ENCODE assay signal across 10 cellular contexts in genomic region chr7:90404777-90405176, GRCh38. TPM values are rescaled to one million over a fixed set of nuclear protein-coding genes. Genes with fewer than 3 reads are reported as not detected.
DNase-seq lines count a peak whose midpoint lies in the region; ATAC-seq, FAIRE-seq and TF ChIP-seq lines count a peak whose summit lies in the region.
"Had no signal": no experiment of that assay in that cellular context is flagged by ENCODE, and none has a peak within 500 bp of the region (broad histone marks: within the 10 kb centered on the region; RNA-seq: fewer than 3 reads in every experiment).

No MANE protein-coding gene starts in this region.

- CTCF ChIA-PET in WTC11 (lab: Charles Lee) = no interaction called here

- no peak for TF ChIP-seq EP300 in transverse colon (IDR thresholded peaks at IDR 0.05; ENCODE audit: low read depth)

- no peak overlapping the region for H3K9ac ChIP-seq in kidney (ENCODE audit: low read length in 2 of 2)

- H3K4me1 ChIP-seq in right atrium auricular region (peaks cover 0 to 20% of the 10 kb centered on the region in 2 donors), transverse colon (peaks cover 4 to 40% (median 20%) of the 10 kb centered on the region in 4 donors), kidney (ENCODE audit: control insufficient read depth in 1 of 2, insufficient read depth in 1 of 2, low read depth in 1 of 2, low read length in 2 of 2) (no peaks in the 10 kb centered on the region)

- intact Hi-C loops in left cardiac atrium (cut with DNase I) = loop anchor here in 1 of 2 donors (5.0 kb wide), 1 partner anchor 57 kb away; the partner anchor contains the start of gene GTPBP10
- intact Hi-C loops in transverse colon (cut with DNase I; ENCODE audit: low total_unique reads) = no loop called here
- intact Hi-C loops in kidney (cut with DNase I) = no loop called here

- H3K4me3 ChIP-seq in right atrium auricular region (peak overlapping the region in 1 of 2 donors; percentile 69), transverse colon (no peak overlapping the region), kidney (ENCODE audit: low read length in 2 of 2) (no peak overlapping the region)
- H3K4me3 ChIP-seq: lung had no signal

- no peak for FAIRE-seq in kidney (lab: Jason Lieb, UNC)

- 75 to 88% methylated on average over 1 to 4 of the region's 4 CpGs for WGBS in transverse colon (ENCODE audit: low coverage in 1 of 2), 2 donors

- H3K27me3 Mint-ChIP-seq in WTC11 (ENCODE audit: low read depth) (peaks cover 19% of the 10 kb centered on the region; the same call in 1 of the 2 replicates), glutamatergic neuron (ENCODE audit: unreplicated experiment) (peaks cover 2% of the 10 kb centered on the region)

- TF ChIP-seq CTCF in right atrium auricular region (IDR thresholded peaks at IDR 0.05) (no peak), WTC11 (IDR thresholded peaks at IDR 0.05) (no peak), glutamatergic neuron (IDR thresholded peaks at IDR 0.05; ENCODE audit: partially characterized antibody, unreplicated experiment) (no peak), transverse colon (IDR thresholded peaks at IDR 0.05) (no peak), kidney (IDR thresholded peaks at IDR 0.05; ENCODE audit: borderline replicate concordance, extremely low read depth, insufficient read depth) (no peak)

- no peak for TF ChIP-seq POLR2A in transverse colon (IDR thresholded peaks at IDR 0.05)

- H3K27me3 ChIP-seq in right atrium auricular region = no peaks in the 10 kb centered on the region
- no peaks in the 10 kb centered on the region for H3K27me3 ChIP-seq in transverse colon
- H3K27me3 ChIP-seq: SJSA1 had no signal

- H3K27ac Mint-ChIP-seq in WTC11 = no peak overlapping the region
- peak overlapping the region; percentile 97 for H3K27ac Mint-ChIP-seq in glutamatergic neuron (ENCODE audit: unreplicated experiment)

- H3K9me3 Mint-ChIP-seq in WTC11 (no peaks in the 10 kb centered on the region), glutamatergic neuron (ENCODE audit: unreplicated experiment) (peaks cover 3% of the 10 kb centered on the region)

- H3K4me1 Mint-ChIP-seq in WTC11 (peaks cover 4% of the 10 kb centered on the region), glutamatergic neuron (ENCODE audit: low read depth, unreplicated experiment) (no peaks in the 10 kb centered on the region)

- in situ Hi-C loops in transverse colon (cut with MboI; ENCODE audit: low pct_ligation_motif_present in 1 of 4, low pct_unique_long_range_greater_than_20kb in 1 of 4, low sequenced_read_pairs in 3 of 4) = loop anchor here in 2 of 4 donors (25.0 kb wide), 1 partner anchor 242 kb away; the partner anchor contains the start of gene STEAP1 (in 2 of the 2)

- POLR2A ChIA-PET in WTC11 (lab: Charles Lee) = no interaction called here

- ATAC-seq in left cardiac atrium (no peak), WTC11 (no peak)

- H3K9me3 ChIP-seq in right atrium auricular region (peaks cover 0 to 3% of the 10 kb centered on the region in 2 donors), transverse colon (no peaks in the 10 kb centered on the region), kidney (ENCODE audit: control insufficient read depth in 1 of 2, low read length in 2 of 2) (no peaks in the 10 kb centered on the region)
- H3K9me3 ChIP-seq: SJSA1 had no signal

- H3K27ac ChIP-seq in right atrium auricular region (peak overlapping the region; percentile 95 to 96), transverse colon (peak overlapping the region in 3 of 4 donors; percentile 86 to 95 (median 89)), kidney (ENCODE audit: low read depth in 2 of 2, low read length in 2 of 2) (no peak overlapping the region)
- H3K27ac ChIP-seq: SJSA1 had no signal

- H3K36me3 Mint-ChIP-seq in WTC11 = peaks cover 26% of the 10 kb centered on the region
- no peaks in the 10 kb centered on the region for H3K36me3 Mint-ChIP-seq in glutamatergic neuron (ENCODE audit: unreplicated experiment)

- H3K4me3 Mint-ChIP-seq in WTC11 = peak overlapping the region; percentile 97
- peak overlapping the region; percentile 99 for H3K4me3 Mint-ChIP-seq in glutamatergic neuron (ENCODE audit: unreplicated experiment)

- H3K36me3 ChIP-seq in right atrium auricular region (peaks cover 31% of the 10 kb centered on the region), transverse colon (no peaks in the 10 kb centered on the region), kidney (ENCODE audit: control insufficient read depth in 1 of 2, insufficient read depth in 2 of 2, low read length in 2 of 2) (peaks cover 0 to 3% of the 10 kb centered on the region in 2 donors)

- DNase-seq in right atrium auricular region (ENCODE audit: low spot score) = no peak
- DNase-seq in left cardiac atrium = no peak
- DNase-seq in WTC11 (ENCODE audit: low spot score) = no peak
- DNase-seq in glutamatergic neuron = no peak
- no peak for DNase-seq in transverse colon
- DNase-seq in NCI-H2171 treated with DMSO at 0.1 percent for 48 hours (lab: John Stamatoyannopoulos, UW) = no peak
- no peak for DNase-seq in kidney
- DNase-seq in NK-92 treated with Interleukin-12 subunit alpha and Interleukin-12 subunit beta, amount 100 ng/mL, for 24 hours (lab: John Stamatoyannopoulos, UW) = no peak

TF ChIP-seq in WTC11, 78 proteins besides CTCF, POLR2A, EP300 and RAD21:
- TF ChIP-seq FOXP4 (CRISPR knock-in tag; IDR thresholded peaks at IDR 0.05) = no peak
- no peak for TF ChIP-seq TP53 (CRISPR knock-in tag; IDR thresholded peaks at IDR 0.05)
- TF ChIP-seq HMGA2 (CRISPR knock-in tag; IDR thresholded peaks at IDR 0.05) = peak; percentile 7; the same call in 1 of the 2 replicates
- TF ChIP-seq NR1H2 (CRISPR knock-in tag; IDR thresholded peaks at IDR 0.05) = no peak
TF ChIP-seq in WTC11: peak in this region for 1.

RNA-seq across cellular contexts. Expression of gene CLDN12, which starts 1.5 kb away (rescaled TPM):
- total RNA-seq in right atrium auricular region (10 to 100 TPM; 28.8 to 34.0 TPM), left cardiac atrium (10 to 100 TPM; 31.8 to 35.5 TPM), WTC11 (2021) (39.4 to 47.5 TPM (median 44.1 TPM) in 3 replicates), glutamatergic neuron (ENCODE audit: unreplicated experiment) (53.9 TPM), transverse colon (10 to 100 TPM in 3 of 4 donors, 1 to 10 TPM in 1; 4.2 to 42.2 (median 33.6) TPM), kidney (43.8 TPM)
- 23.9 TPM for polyA plus RNA-seq in kidney (ENCODE audit: insufficient read depth, low read depth, low replicate concordance)

RNA-seq across cellular contexts. Expression of gene GTPBP10, which starts 58.3 kb away (rescaled TPM):
- total RNA-seq in right atrium auricular region (1 to 10 TPM; 7.1 to 7.5 TPM), left cardiac atrium (10 to 100 TPM; 17.8 to 24.3 TPM), WTC11 (2021) (18.5 to 20.1 TPM (median 19.6 TPM) in 3 replicates), glutamatergic neuron (ENCODE audit: unreplicated experiment) (18.7 TPM), transverse colon (10 to 100 TPM in 3 of 4 donors, 1 to 10 TPM in 1; 1.5 to 71.0 (median 19.6) TPM), kidney (31.8 TPM)
- 15.2 TPM for polyA plus RNA-seq in kidney (ENCODE audit: insufficient read depth, low read depth, low replicate concordance)

Comparison
In these comparisons a context has a peak if more than half of its experiments do, and no peak if none do; other contexts are left out.
1. H3K27ac ChIP-seq: peak in right atrium auricular region (2 of 2) and transverse colon (3 of 4); none in kidney (0 of 2).